14 cellular contexts compared by ENCODE assay signal in the genomic region with DNA sequence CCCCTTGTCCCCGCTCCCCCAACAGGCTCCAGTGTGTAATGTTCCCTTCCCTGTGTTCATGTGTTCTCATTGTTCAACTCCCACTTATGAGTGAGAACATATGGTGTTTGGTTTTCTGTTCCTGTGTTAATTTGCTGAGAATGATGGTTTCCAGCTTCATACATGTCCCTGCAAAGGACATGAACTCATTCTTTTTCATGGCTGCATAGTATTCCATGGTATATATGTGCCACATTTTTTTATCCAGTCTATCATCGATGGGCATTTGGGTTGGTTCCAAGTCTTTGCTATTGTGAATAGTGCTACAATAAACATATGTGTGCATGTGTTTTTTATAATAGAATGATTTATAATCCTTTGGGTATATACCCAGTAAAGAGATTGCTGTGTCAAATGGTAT. TPM values are rescaled to one million over a fixed set of nuclear protein-coding genes. Genes with fewer than 3 reads are reported as not detected.
"Had no signal": no experiment of that assay in that cellular context is flagged by ENCODE, and none has a peak within 500 bp of the region (broad histone marks: within the 10 kb centered on the region; RNA-seq: fewer than 3 reads in every experiment).

No MANE protein-coding gene starts in this region.

RNA-seq across cellular contexts. Expression of gene SPINK13, which starts 6.5 kb away (rescaled TPM):
- total RNA-seq: activated B cell treated with CpG ODN at 0.5 μM for 24 hours; activated CD4-positive, alpha-beta memory T cell treated with anti-CD3 and anti-CD28 coated beads for 36 hours; activated CD4-positive, alpha-beta memory T cell treated with anti-CD3 and anti-CD28 coated beads, Interleukin-2, amount 10 ng/mL, durations not matched to agents 7 days and 5 days; activated CD4-positive, alpha-beta T cell treated with anti-CD3 and anti-CD28 coated beads for 36 hours; activated CD4-positive, alpha-beta T cell treated with anti-CD3 and anti-CD28 coated beads, Interleukin-2, amount 10 ng/mL, durations not matched to agents 24 days and 14 days; activated CD4-positive, alpha-beta T cell treated with anti-CD3 and anti-CD28 coated beads, Interleukin-2, amount 10 ng/mL, durations not matched to agents 7 days and 5 days; activated CD8-positive, alpha-beta memory T cell treated with anti-CD3 and anti-CD28 coated beads for 36 hours; activated CD8-positive, alpha-beta memory T cell treated with anti-CD3 and anti-CD28 coated beads, Interleukin-2, amount 10 ng/mL, durations not matched to agents 7 days and 5 days; activated CD8-positive, alpha-beta T cell treated with anti-CD3 and anti-CD28 coated beads for 36 hours; activated CD8-positive, alpha-beta T cell treated with anti-CD3 and anti-CD28 coated beads, Interleukin-2, amount 10 ng/mL, durations not matched to agents 7 days and 5 days; T-helper 1 cell treated with Interleukin-12 subunit alpha and Interleukin-12 subunit beta and Interleukin-4 antibody, amounts not matched to agents 30 ng/mL and 1 ng/mL, for 36 hours; T-helper 17 cell; T-helper 2 cell treated with Interferon-gamma antibody and Interleukin-4, amounts not matched to agents 100 ng/mL and 5 ng/mL, for 36 hours had no signal

RNA-seq across cellular contexts. Expression of gene MARCOL, which starts 36.8 kb away (rescaled TPM):
- total RNA-seq: activated B cell treated with CpG ODN at 0.5 μM for 24 hours; activated CD4-positive, alpha-beta memory T cell treated with anti-CD3 and anti-CD28 coated beads for 36 hours; activated CD4-positive, alpha-beta memory T cell treated with anti-CD3 and anti-CD28 coated beads, Interleukin-2, amount 10 ng/mL, durations not matched to agents 7 days and 5 days; activated CD4-positive, alpha-beta T cell treated with anti-CD3 and anti-CD28 coated beads for 36 hours; activated CD4-positive, alpha-beta T cell treated with anti-CD3 and anti-CD28 coated beads, Interleukin-2, amount 10 ng/mL, durations not matched to agents 24 days and 14 days; activated CD4-positive, alpha-beta T cell treated with anti-CD3 and anti-CD28 coated beads, Interleukin-2, amount 10 ng/mL, durations not matched to agents 7 days and 5 days; activated CD8-positive, alpha-beta memory T cell treated with anti-CD3 and anti-CD28 coated beads for 36 hours; activated CD8-positive, alpha-beta memory T cell treated with anti-CD3 and anti-CD28 coated beads, Interleukin-2, amount 10 ng/mL, durations not matched to agents 7 days and 5 days; activated CD8-positive, alpha-beta T cell treated with anti-CD3 and anti-CD28 coated beads for 36 hours; activated CD8-positive, alpha-beta T cell treated with anti-CD3 and anti-CD28 coated beads, Interleukin-2, amount 10 ng/mL, durations not matched to agents 7 days and 5 days; T-helper 1 cell treated with Interleukin-12 subunit alpha and Interleukin-12 subunit beta and Interleukin-4 antibody, amounts not matched to agents 30 ng/mL and 1 ng/mL, for 36 hours; T-helper 17 cell; T-helper 2 cell treated with Interferon-gamma antibody and Interleukin-4, amounts not matched to agents 100 ng/mL and 5 ng/mL, for 36 hours; WTC11 had no signal

RNA-seq across cellular contexts. Expression of gene SPINK7, which starts 37.1 kb away (rescaled TPM):
- total RNA-seq: activated B cell treated with CpG ODN at 0.5 μM for 24 hours; activated CD4-positive, alpha-beta memory T cell treated with anti-CD3 and anti-CD28 coated beads for 36 hours; activated CD4-positive, alpha-beta memory T cell treated with anti-CD3 and anti-CD28 coated beads, Interleukin-2, amount 10 ng/mL, durations not matched to agents 7 days and 5 days; activated CD4-positive, alpha-beta T cell treated with anti-CD3 and anti-CD28 coated beads for 36 hours; activated CD4-positive, alpha-beta T cell treated with anti-CD3 and anti-CD28 coated beads, Interleukin-2, amount 10 ng/mL, durations not matched to agents 24 days and 14 days; activated CD4-positive, alpha-beta T cell treated with anti-CD3 and anti-CD28 coated beads, Interleukin-2, amount 10 ng/mL, durations not matched to agents 7 days and 5 days; activated CD8-positive, alpha-beta memory T cell treated with anti-CD3 and anti-CD28 coated beads for 36 hours; activated CD8-positive, alpha-beta memory T cell treated with anti-CD3 and anti-CD28 coated beads, Interleukin-2, amount 10 ng/mL, durations not matched to agents 7 days and 5 days; activated CD8-positive, alpha-beta T cell treated with anti-CD3 and anti-CD28 coated beads for 36 hours; activated CD8-positive, alpha-beta T cell treated with anti-CD3 and anti-CD28 coated beads, Interleukin-2, amount 10 ng/mL, durations not matched to agents 7 days and 5 days; T-helper 1 cell treated with Interleukin-12 subunit alpha and Interleukin-12 subunit beta and Interleukin-4 antibody, amounts not matched to agents 30 ng/mL and 1 ng/mL, for 36 hours; T-helper 17 cell; T-helper 2 cell treated with Interferon-gamma antibody and Interleukin-4, amounts not matched to agents 100 ng/mL and 5 ng/mL, for 36 hours; WTC11 had no signal
